8 cellular contexts compared by ENCODE assay signal in the genomic region with DNA sequence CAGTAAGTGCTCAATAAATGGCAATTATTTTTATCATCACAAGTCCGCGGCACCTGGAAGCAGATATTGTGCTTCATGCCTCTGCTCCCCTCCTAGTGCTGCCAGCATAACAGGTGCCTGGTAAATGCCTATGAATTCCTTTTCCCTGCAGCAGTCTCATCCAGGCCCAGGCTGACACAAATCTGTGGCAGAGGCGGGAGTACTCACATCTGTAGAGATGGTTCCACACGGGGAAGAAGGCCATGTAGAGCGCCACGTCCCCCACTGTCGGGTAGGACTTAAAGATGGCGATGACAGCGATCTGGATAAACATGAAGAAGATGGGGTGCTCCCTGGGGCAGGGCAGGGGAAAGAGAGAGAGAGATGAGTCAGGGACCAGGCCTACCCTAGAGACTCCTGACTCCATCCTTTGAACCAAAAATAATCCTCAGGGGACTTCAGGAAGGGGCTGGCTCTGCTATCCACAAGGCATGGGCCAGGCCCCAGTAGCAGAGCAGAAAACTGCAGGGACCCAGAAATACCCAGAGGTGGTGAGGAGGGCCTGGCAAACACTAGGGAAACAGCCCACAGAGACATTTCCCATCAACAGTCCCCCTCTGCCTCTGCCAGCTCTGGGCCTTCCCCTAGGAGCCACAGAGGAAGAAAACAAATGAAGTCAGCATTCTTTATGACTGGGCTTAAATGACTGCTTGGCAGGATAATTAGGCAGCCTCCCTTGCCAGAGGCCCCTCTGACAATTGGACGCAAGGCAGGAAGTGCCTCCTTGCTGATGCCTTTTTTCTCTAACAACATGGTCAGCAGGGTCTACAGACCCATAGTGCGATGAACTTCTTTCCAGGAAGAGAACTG. TPM values are rescaled to one million over a fixed set of nuclear protein-coding genes. Genes with fewer than 3 reads are reported as not detected.
A peak's percentile ranks its signal among the peaks of the same experiment; 100 is the strongest.
DNase-seq lines count a peak whose midpoint lies in the region; ATAC-seq lines count a peak whose summit lies in the region.

No MANE protein-coding gene starts in this region.

- H3K27me3 Mint-ChIP-seq in naive B cell, result no peaks in the 10 kb centered on the region

- peaks cover 0 to 9% (median 2%) of the 10 kb centered on the region in 7 donors for H3K9me3 Mint-ChIP-seq in naive B cell

- peaks cover 8 to 14% of the 10 kb centered on the region in 2 donors for H3K36me3 Mint-ChIP-seq in naive B cell

- H3K9me3 ChIP-seq in SJCRH30 (replicated peaks), result no peaks in the 10 kb centered on the region

- H3K36me3 ChIP-seq in SJCRH30, result 0 out of 2 replicates have a peak, but pooled peaks cover 2% of the 10 kb centered on the region

- ATAC-seq in naive B cell (ENCODE audit: low read depth in 2 of 2) (no peak), HG03378 (IDR thresholded peaks at IDR 0.05; ENCODE audit: unreplicated experiment) (no peak)

- H3K4me3 Mint-ChIP-seq in naive B cell, result peak overlapping the region in 2 of 8 donors; percentile 11 to 35

- no peak overlapping the region for H3K27ac ChIP-seq in SJCRH30

- H3K4me1 Mint-ChIP-seq in naive B cell, result peaks cover 15 to 32% (median 22%) of the 10 kb centered on the region in 3 donors

- peak overlapping the region; percentile 6 to 96 (median 78) for H3K27ac Mint-ChIP-seq in naive B cell

- peak; percentile 77 for DNase-seq in EL
- DNase-seq in LHCN-M2 (ENCODE audit: low read depth), result peak; percentile 15
- DNase-seq in dedifferentiated amniotic fluid mesenchymal stem cell (ENCODE audit: extremely low spot score), result peak; percentile 77
- no peak for DNase-seq in naive B cell
- DNase-seq in SJCRH30, result no peak
- DNase-seq in activated effector memory CD4-positive, alpha-beta T cell treated with anti-CD3 and anti-CD28 coated beads, Interleukin-2, amount 50 U/mL, for 16 hours, result no peak
- no peak for DNase-seq in AML-193 (lab: John Stamatoyannopoulos, UW)

- no peaks in the 10 kb centered on the region for H3K27me3 ChIP-seq in SJCRH30

- no peaks in the 10 kb centered on the region for H3K4me1 ChIP-seq in SJCRH30

- no peak overlapping the region for H3K4me3 ChIP-seq in SJCRH30

RNA-seq across cellular contexts. Expression of a gene that starts 23.0 kb away (rescaled TPM):
- 41.0 and 44.2 TPM in 2 replicates for total RNA-seq in LHCN-M2 (2014; rRNA removed)
- polyA plus RNA-seq in LHCN-M2 (2012), result 72.0 TPM
- 1 to 10 TPM in 4 of 6 donors, under 1 TPM in 2; 0.49 to 3.5 (median 1.8) TPM for polyA plus RNA-seq in naive B cell (ENCODE audit: low read depth in 6 of 6)
- total RNA-seq in SJCRH30 (2014; rRNA removed; shearing (Covaris generic)), result 0.10 and 0.23 TPM in 2 replicates

Comparison
In these comparisons a context has a peak if more than half of its experiments do, and no peak if none do; other contexts are left out.
1. DNase-seq: peak in EL (single experiment), LHCN-M2 (single experiment) and dedifferentiated amniotic fluid mesenchymal stem cell (single experiment); none in naive B cell (single experiment), SJCRH30 (0 of 2), activated effector memory CD4-positive, alpha-beta T cell treated with anti-CD3 and anti-CD28 coated beads, Interleukin-2, amount 50 U/mL, for 16 hours (single experiment) and AML-193 (0 of 2).
2. RNA of a gene that starts 23.0 kb away (total RNA-seq): 41.0 to 44.2 TPM in LHCN-M2; 0.10 to 0.23 TPM in SJCRH30; every median in the first group is over 10 times any median in the second.